9 cellular contexts compared by ENCODE assay signal in genomic region chr3:171286580-171287249, GRCh38.
A peak's percentile ranks its signal among the peaks of the same experiment; 100 is the strongest.
DNase-seq lines count a peak whose midpoint lies in the region; ATAC-seq, FAIRE-seq and TF ChIP-seq lines count a peak whose summit lies in the region.
"Had no signal": no experiment of that assay in that cellular context is flagged by ENCODE, and none has a peak within 500 bp of the region (broad histone marks: within the 10 kb centered on the region; RNA-seq: fewer than 3 reads in every experiment).

No MANE protein-coding gene starts in this region.

- no peaks in the 10 kb centered on the region for H3K79me2 ChIP-seq in endothelial cell of umbilical vein (ENCODE audit: control insufficient read depth, insufficient read depth, low read length)

- no peak overlapping the region for H3K4me2 ChIP-seq in endothelial cell of umbilical vein (ENCODE audit: insufficient read depth, low read length)

- no peaks in the 10 kb centered on the region for H3K9me1 ChIP-seq in endothelial cell of umbilical vein (replicated peaks; ENCODE audit: control insufficient read depth, extremely low read depth, insufficient read depth, low read length)

- H3K4me1 ChIP-seq in endothelial cell of umbilical vein (ENCODE audit: control insufficient read depth, extremely low read depth, insufficient read depth, low read length), result peaks cover 62% of the 10 kb centered on the region
- H3K4me1 ChIP-seq in right atrium auricular region, result peaks cover 0 to 30% of the 10 kb centered on the region in 2 donors
- H3K4me1 ChIP-seq in SJCRH30, result peaks cover 9% of the 10 kb centered on the region

- DNase-seq in DMS153 (lab: John Stamatoyannopoulos, UW) (peak; percentile 73), endothelial cell of umbilical vein (ENCODE audit: low read depth, low spot score) (peak; percentile 58), GF-D8 (lab: John Stamatoyannopoulos, UW) (no peak), right atrium auricular region (ENCODE audit: low spot score) (no peak), inferior parietal cortex (ENCODE audit: extremely low spot score) (no peak), SJCRH30 (no peak)

- dilution Hi-C loops in endothelial cell of umbilical vein (cut with MboI; ENCODE audit: extremely low pct_ligation_motif_present, low sequenced_read_pairs), result no loop called here

- H3K27me3 ChIP-seq in endothelial cell of umbilical vein (ENCODE audit: control insufficient read depth in 2 of 2, insufficient read depth in 2 of 2, low read length in 2 of 2) (no peaks in the 10 kb centered on the region), right atrium auricular region (no peaks in the 10 kb centered on the region), SJCRH30 (no peaks in the 10 kb centered on the region)
- H3K27me3 ChIP-seq: neutrophil had no signal

- no peak overlapping the region for H2AFZ ChIP-seq in endothelial cell of umbilical vein (ENCODE audit: low read depth, low read length)

- H3K4me3 ChIP-seq in endothelial cell of umbilical vein (replicated peaks in 1 of 3; ENCODE audit: insufficient read depth in 1 of 3, low read depth in 1 of 3, low read length in 3 of 3), result no peak overlapping the region
- H3K4me3 ChIP-seq in right atrium auricular region, result no peak overlapping the region
- H3K4me3 ChIP-seq in SJCRH30, result no peak overlapping the region

- intact Hi-C loops in endothelial cell of umbilical vein (cut with micrococcal nuclease), result loop anchor here (5.0 kb wide), 1 partner anchor 71 kb away; no protein-coding TSS in a partner anchor

- no TSS peak for BruUV-seq in endothelial cell of umbilical vein (replicated peaks; lab: Mats Ljungman, UMichigan)

- POLR2A ChIA-PET in endothelial cell of umbilical vein (lab: Charles Lee), result no interaction called here

- no peak overlapping the region for H3K9ac ChIP-seq in endothelial cell of umbilical vein (replicated peaks; ENCODE audit: extremely low read depth, insufficient read depth, low read length)

- H3K9me3 ChIP-seq in endothelial cell of umbilical vein (replicated peaks; ENCODE audit: control insufficient read depth, insufficient read depth, low read length), result no peaks in the 10 kb centered on the region
- no peaks in the 10 kb centered on the region for H3K9me3 ChIP-seq in right atrium auricular region
- no peaks in the 10 kb centered on the region for H3K9me3 ChIP-seq in SJCRH30 (replicated peaks)
- H3K9me3 ChIP-seq: neutrophil had no signal

- H4K20me1 ChIP-seq in endothelial cell of umbilical vein (replicated peaks; ENCODE audit: control insufficient read depth, extremely low read depth, insufficient read depth, low read length), result no peaks in the 10 kb centered on the region

- CTCF ChIA-PET in endothelial cell of umbilical vein (lab: Charles Lee), result no interaction called here

- peak; percentile 48 for ATAC-seq in GM21360 (IDR thresholded peaks at IDR 0.05; ENCODE audit: unreplicated experiment)
- ATAC-seq in HG03558 (IDR thresholded peaks at IDR 0.05; ENCODE audit: extremely low read depth, unreplicated experiment), result peak; percentile 39

- H3K36me3 ChIP-seq in endothelial cell of umbilical vein (ENCODE audit: control insufficient read depth in 2 of 2, extremely low read depth in 1 of 2, insufficient read depth in 2 of 2, low read length in 2 of 2) (no peaks in the 10 kb centered on the region), right atrium auricular region (no peaks in the 10 kb centered on the region), SJCRH30 (no peaks in the 10 kb centered on the region)
- H3K36me3 ChIP-seq: neutrophil had no signal

- TF ChIP-seq POLR2A in endothelial cell of umbilical vein (IDR thresholded peaks at IDR 0.05; ENCODE audit: low read depth, low read length), result no peak

- no peak for FAIRE-seq in endothelial cell of umbilical vein (lab: Jason Lieb, UNC)

- TF ChIP-seq CTCF in endothelial cell of umbilical vein (IDR thresholded peaks at IDR 0.05; ENCODE audit: extremely low read depth in 1 of 2, insufficient read depth in 1 of 2, low read depth in 1 of 2, low read length in 2 of 2), result no peak
- no peak for TF ChIP-seq CTCF in right atrium auricular region (IDR thresholded peaks at IDR 0.05)

- no peak overlapping the region for H3K27ac ChIP-seq in endothelial cell of umbilical vein (ENCODE audit: insufficient read depth, low read depth, low read length)
- no peak overlapping the region for H3K27ac ChIP-seq in right atrium auricular region
- no peak overlapping the region for H3K27ac ChIP-seq in SJCRH30
- H3K27ac ChIP-seq: neutrophil had no signal

TF ChIP-seq in endothelial cell of umbilical vein, 7 proteins besides CTCF, POLR2A, EP300 and RAD21:
- TF ChIP-seq MYC (IDR thresholded peaks at IDR 0.05; ENCODE audit: low read depth, low read length) (no peak), GATA2 (IDR thresholded peaks at IDR 0.05; ENCODE audit: insufficient read depth, insufficient read length, low read depth, low read length) (no peak), EZH2 (IDR thresholded peaks at IDR 0.05; ENCODE audit: borderline replicate concordance, low read depth, low read length, severe bottlenecking) (no peak), JUN (IDR thresholded peaks at IDR 0.05; ENCODE audit: borderline replicate concordance, insufficient read depth, insufficient read length, low read depth) (no peak), POLR2AphosphoS5 (IDR thresholded peaks at IDR 0.05; ENCODE audit: insufficient read depth, low read depth, low read length) (no peak), FOS (IDR thresholded peaks at IDR 0.05; ENCODE audit: borderline replicate concordance, insufficient read depth, low read length) (no peak)
- TF ChIP-seq, protein P1, sequence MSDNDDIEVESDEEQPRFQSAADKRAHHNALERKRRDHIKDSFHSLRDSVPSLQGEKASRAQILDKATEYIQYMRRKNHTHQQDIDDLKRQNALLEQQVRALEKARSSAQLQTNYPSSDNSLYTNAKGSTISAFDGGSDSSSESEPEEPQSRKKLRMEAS (IDR thresholded peaks at IDR 0.05; ENCODE audit: insufficient read depth, insufficient read length), result no peak

Comparison
In these comparisons a context has a peak if more than half of its experiments do, and no peak if none do; other contexts are left out.
1. DNase-seq: peak in DMS153 (single experiment) and endothelial cell of umbilical vein (single experiment); none in GF-D8 (single experiment), right atrium auricular region (single experiment), inferior parietal cortex (single experiment) and SJCRH30 (0 of 2).